8 cellular contexts compared by ENCODE assay signal in the genomic region with DNA sequence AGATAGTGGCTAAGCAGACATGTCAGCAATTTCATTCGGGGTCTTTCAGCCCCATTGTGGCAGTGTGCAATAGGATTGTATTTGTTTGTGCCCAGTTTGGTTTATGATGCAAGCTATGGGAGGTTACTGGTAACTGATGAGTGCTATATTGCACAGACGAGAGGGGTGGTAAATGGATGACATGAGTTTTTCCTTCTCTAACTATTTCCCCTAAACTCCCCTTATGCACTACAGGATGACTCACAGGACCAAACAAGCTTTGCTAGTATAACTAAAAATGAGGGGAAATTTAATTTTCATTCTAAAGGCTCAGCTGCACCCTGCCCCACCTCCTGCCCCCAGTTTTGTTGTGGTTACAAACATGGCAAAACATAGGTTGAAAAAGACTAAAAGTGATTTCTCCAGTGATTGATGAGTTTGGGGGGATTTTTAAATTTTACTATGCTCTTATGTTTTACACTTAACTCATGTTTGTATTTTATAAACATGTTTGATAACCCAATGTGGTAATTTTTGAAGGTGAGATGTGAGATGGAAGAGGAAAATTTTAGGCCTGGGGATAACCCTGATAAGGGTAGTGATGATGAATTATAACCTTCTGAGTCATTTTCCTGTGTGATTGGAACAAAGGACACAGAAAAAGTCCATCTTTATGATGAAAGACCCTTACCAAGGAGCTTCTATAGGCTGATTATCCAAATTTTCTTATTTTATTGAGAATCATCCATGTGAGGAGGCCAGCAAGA.
DNase-seq lines count a peak whose midpoint lies in the region; ATAC-seq and TF ChIP-seq lines count a peak whose summit lies in the region.

No MANE protein-coding gene starts in this region.

- H3K4me3 ChIP-seq in GM12865 (ENCODE audit: low read depth, low read length) (no peak overlapping the region), skin epidermis (no peak overlapping the region), WERI-Rb-1 (ENCODE audit: low read depth, low read length) (no peak overlapping the region)

- no peaks in the 10 kb centered on the region for H3K36me3 ChIP-seq in WERI-Rb-1

- no peaks in the 10 kb centered on the region for H3K9me3 ChIP-seq in WERI-Rb-1 (ENCODE audit: severe bottlenecking)

- peaks cover 24% of the 10 kb centered on the region for H3K9me3 Mint-ChIP-seq in activated naive CD8-positive, alpha-beta T cell treated with anti-CD3 and anti-CD28 coated beads, Interleukin-2, amount 10 ng/mL, durations not matched to agents 7 days and 5 days

- ATAC-seq in activated naive CD8-positive, alpha-beta T cell treated with anti-CD3 and anti-CD28 coated beads, Interleukin-2, amount 10 ng/mL, durations not matched to agents 7 days and 5 days (ENCODE audit: low read depth) = peak; percentile 23
- ATAC-seq in omental fat pad (ENCODE audit: low FRiP score) = no peak

- POLR2A ChIA-PET in activated naive CD8-positive, alpha-beta T cell treated with anti-CD3 and anti-CD28 coated beads, Interleukin-2, amount 10 ng/mL, durations not matched to agents 7 days and 5 days (lab: Charles Lee) = interaction anchor here (0.7 to 1.9 kb wide), 2 partner anchors 61 to 63 kb away, joined by 3 to 7 read pairs; partner anchors contain the start of gene NAMPT

- peaks cover 3% of the 10 kb centered on the region for H3K27me3 ChIP-seq in WERI-Rb-1 (ENCODE audit: insufficient read depth, low read depth, severe bottlenecking)

- peaks cover 30% of the 10 kb centered on the region for H3K36me3 Mint-ChIP-seq in activated naive CD8-positive, alpha-beta T cell treated with anti-CD3 and anti-CD28 coated beads, Interleukin-2, amount 10 ng/mL, durations not matched to agents 7 days and 5 days

- TF ChIP-seq CTCF in GM12865 (IDR thresholded peaks at IDR 0.05; ENCODE audit: insufficient read depth, low read depth, low read length, missing control alignments) = no peak
- TF ChIP-seq CTCF in WERI-Rb-1 (IDR thresholded peaks at IDR 0.05; ENCODE audit: low read depth, low read length) = no peak
- TF ChIP-seq CTCF in omental fat pad (IDR thresholded peaks at IDR 0.05) = no peak

- DNase-seq in GM12865 (ENCODE audit: low read depth) (peak; percentile 37), NCI-H226 (peak; percentile 62), Ammon's horn (ENCODE audit: low spot score) (no peak), GM03348 (ENCODE audit: low spot score) (no peak), WERI-Rb-1 (no peak), omental fat pad (ENCODE audit: low spot score) (no peak)
- DNase-seq in activated naive CD8-positive, alpha-beta T cell treated with anti-CD3 and anti-CD28 coated beads, Interleukin-2, amount 10 ng/mL, durations not matched to agents 7 days and 5 days = no peak

- H3K4me1 Mint-ChIP-seq in activated naive CD8-positive, alpha-beta T cell treated with anti-CD3 and anti-CD28 coated beads, Interleukin-2, amount 10 ng/mL, durations not matched to agents 7 days and 5 days = peaks cover 30% of the 10 kb centered on the region

- peak overlapping the region; percentile 39 for H3K27ac Mint-ChIP-seq in activated naive CD8-positive, alpha-beta T cell treated with anti-CD3 and anti-CD28 coated beads, Interleukin-2, amount 10 ng/mL, durations not matched to agents 7 days and 5 days

- peaks cover 3% of the 10 kb centered on the region for H3K27me3 Mint-ChIP-seq in activated naive CD8-positive, alpha-beta T cell treated with anti-CD3 and anti-CD28 coated beads, Interleukin-2, amount 10 ng/mL, durations not matched to agents 7 days and 5 days

- H3K27ac ChIP-seq in skin epidermis (peak overlapping the region in 18 of 21 experiments; percentile 2 to 79 (median 57)), WERI-Rb-1 (no peak overlapping the region)

- H3K4me3 Mint-ChIP-seq in activated naive CD8-positive, alpha-beta T cell treated with anti-CD3 and anti-CD28 coated beads, Interleukin-2, amount 10 ng/mL, durations not matched to agents 7 days and 5 days = no peak overlapping the region

Comparison
In these comparisons a context has a peak if more than half of its experiments do, and no peak if none do; other contexts are left out.
1. DNase-seq: peak in GM12865 (single experiment) and NCI-H226 (single experiment); none in activated naive CD8-positive, alpha-beta T cell treated with anti-CD3 and anti-CD28 coated beads, Interleukin-2, amount 10 ng/mL, durations not matched to agents 7 days and 5 days (single experiment), Ammon's horn (single experiment), GM03348 (single experiment), WERI-Rb-1 (single experiment) and omental fat pad (single experiment).